1 cellular context compared by ENCODE assay signal in the genomic region with DNA sequence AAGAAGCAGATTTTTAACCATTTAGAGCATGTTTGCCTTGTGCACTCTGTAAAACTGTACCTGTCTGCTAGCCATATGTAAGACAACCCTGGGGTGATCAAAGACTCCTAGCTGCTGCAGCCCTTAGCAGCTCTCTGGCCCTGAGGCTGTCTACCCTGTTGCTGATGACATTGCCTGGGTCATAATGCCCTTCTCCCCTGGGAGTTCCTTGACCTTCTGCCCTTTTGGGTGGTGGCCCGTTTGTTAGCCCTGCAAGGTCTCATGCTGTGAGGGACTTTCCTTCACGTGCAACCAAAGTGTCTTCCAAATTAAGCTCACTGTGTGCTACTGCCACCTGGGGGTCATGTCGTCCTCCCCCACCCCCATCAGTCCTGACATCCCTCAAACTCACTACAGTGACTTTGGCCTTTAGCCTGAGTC.
TF ChIP-seq lines count a peak whose summit lies in the region.

No MANE protein-coding gene starts in this region.

TF ChIP-seq in K562, 482 proteins besides CTCF, POLR2A, EP300 and RAD21:
- peak; percentile 20; the same call in 1 of the 2 replicates for TF ChIP-seq PBX2 (CRISPR knock-in tag; IDR thresholded peaks at IDR 0.05; ENCODE audit: low read depth)
- TF ChIP-seq PBX2 (tag; conservative IDR thresholded peaks at IDR 0.05; ENCODE audit: low read depth), result no peak
- TF ChIP-seq ZNF184 (CRISPR knock-in tag; IDR thresholded peaks at IDR 0.05), result 0 out of 2 replicates have a peak, but pooled peaks have one; percentile 2
- TF ChIP-seq ZNF507 (tag; conservative IDR thresholded peaks at IDR 0.05), result no peak
- TF ChIP-seq, protein P1, sequence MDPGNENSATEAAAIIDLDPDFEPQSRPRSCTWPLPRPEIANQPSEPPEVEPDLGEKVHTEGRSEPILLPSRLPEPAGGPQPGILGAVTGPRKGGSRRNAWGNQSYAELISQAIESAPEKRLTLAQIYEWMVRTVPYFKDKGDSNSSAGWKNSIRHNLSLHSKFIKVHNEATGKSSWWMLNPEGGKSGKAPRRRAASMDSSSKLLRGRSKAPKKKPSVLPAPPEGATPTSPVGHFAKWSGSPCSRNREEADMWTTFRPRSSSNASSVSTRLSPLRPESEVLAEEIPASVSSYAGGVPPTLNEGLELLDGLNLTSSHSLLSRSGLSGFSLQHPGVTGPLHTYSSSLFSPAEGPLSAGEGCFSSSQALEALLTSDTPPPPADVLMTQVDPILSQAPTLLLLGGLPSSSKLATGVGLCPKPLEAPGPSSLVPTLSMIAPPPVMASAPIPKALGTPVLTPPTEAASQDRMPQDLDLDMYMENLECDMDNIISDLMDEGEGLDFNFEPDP (CRISPR knock-in tag; IDR thresholded peaks at IDR 0.05), result no peak
- TF ChIP-seq ZNF282 (CRISPR knock-in tag; IDR thresholded peaks at IDR 0.05), result peak; percentile 81; the same call in 1 of the 2 replicates
- peak; percentile 82 for TF ChIP-seq BHLHE40 (IDR thresholded peaks at IDR 0.05; ENCODE audit: low read length)
- TF ChIP-seq ZNF174 (CRISPR knock-in tag; IDR thresholded peaks at IDR 0.05), result no peak
- no peak for TF ChIP-seq SREBF1 (IDR thresholded peaks at IDR 0.05; ENCODE audit: borderline replicate concordance, low read depth, low read length)
- TF ChIP-seq MYBL2 (IDR thresholded peaks at IDR 0.05; ENCODE audit: low read depth), result no peak
- 0 out of 2 replicates have a peak, but pooled peaks have one; percentile 66 for TF ChIP-seq MYBL2 (CRISPR knock-in tag; IDR thresholded peaks at IDR 0.05; ENCODE audit: borderline replicate concordance)
- no peak for TF ChIP-seq NFXL1 (CRISPR knock-in tag; IDR thresholded peaks at IDR 0.05)
- no peak for TF ChIP-seq ZNF121 (CRISPR knock-in tag; conservative IDR thresholded peaks at IDR 0.05)
- TF ChIP-seq, protein P2, sequence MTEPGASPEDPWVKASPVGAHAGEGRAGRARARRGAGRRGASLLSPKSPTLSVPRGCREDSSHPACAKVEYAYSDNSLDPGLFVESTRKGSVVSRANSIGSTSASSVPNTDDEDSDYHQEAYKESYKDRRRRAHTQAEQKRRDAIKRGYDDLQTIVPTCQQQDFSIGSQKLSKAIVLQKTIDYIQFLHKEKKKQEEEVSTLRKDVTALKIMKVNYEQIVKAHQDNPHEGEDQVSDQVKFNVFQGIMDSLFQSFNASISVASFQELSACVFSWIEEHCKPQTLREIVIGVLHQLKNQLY (CRISPR knock-in tag; conservative IDR thresholded peaks at IDR 0.05), result 0 out of 4 replicates have a peak, but pooled peaks of 1 of the 2 experiments have one; percentile 63
- TF ChIP-seq, protein P3, sequence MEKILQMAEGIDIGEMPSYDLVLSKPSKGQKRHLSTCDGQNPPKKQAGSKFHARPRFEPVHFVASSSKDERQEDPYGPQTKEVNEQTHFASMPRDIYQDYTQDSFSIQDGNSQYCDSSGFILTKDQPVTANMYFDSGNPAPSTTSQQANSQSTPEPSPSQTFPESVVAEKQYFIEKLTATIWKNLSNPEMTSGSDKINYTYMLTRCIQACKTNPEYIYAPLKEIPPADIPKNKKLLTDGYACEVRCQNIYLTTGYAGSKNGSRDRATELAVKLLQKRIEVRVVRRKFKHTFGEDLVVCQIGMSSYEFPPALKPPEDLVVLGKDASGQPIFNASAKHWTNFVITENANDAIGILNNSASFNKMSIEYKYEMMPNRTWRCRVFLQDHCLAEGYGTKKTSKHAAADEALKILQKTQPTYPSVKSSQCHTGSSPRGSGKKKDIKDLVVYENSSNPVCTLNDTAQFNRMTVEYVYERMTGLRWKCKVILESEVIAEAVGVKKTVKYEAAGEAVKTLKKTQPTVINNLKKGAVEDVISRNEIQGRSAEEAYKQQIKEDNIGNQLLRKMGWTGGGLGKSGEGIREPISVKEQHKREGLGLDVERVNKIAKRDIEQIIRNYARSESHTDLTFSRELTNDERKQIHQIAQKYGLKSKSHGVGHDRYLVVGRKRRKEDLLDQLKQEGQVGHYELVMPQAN (IDR thresholded peaks at IDR 0.05; ENCODE audit: borderline replicate concordance), result no peak
- 0 out of 2 replicates have a peak, but pooled peaks have one; percentile 77 for TF ChIP-seq ZC3H4 (CRISPR knock-in tag; IDR thresholded peaks at IDR 0.05; ENCODE audit: borderline replicate concordance)
- no peak for TF ChIP-seq ZBTB49 (CRISPR knock-in tag; IDR thresholded peaks at IDR 0.05; ENCODE audit: borderline replicate concordance)
- TF ChIP-seq MAFF (IDR thresholded peaks at IDR 0.05; ENCODE audit: low read length), result no peak
- no peak for TF ChIP-seq E2F8 (IDR thresholded peaks at IDR 0.05; ENCODE audit: low read depth, partially characterized antibody)
- peak; percentile 21; the same call in 1 of the 2 replicates for TF ChIP-seq STAG1 (CRISPR knock-in tag; IDR thresholded peaks at IDR 0.05; ENCODE audit: borderline replicate concordance)
- TF ChIP-seq SMC3 (conservative IDR thresholded peaks at IDR 0.05; ENCODE audit: insufficient read depth, low read depth, low read length), result peak; percentile 45
- TF ChIP-seq IRF2 (CRISPR knock-in tag; IDR thresholded peaks at IDR 0.05), result peak; percentile 64; the same call in 1 of the 2 replicates
- TF ChIP-seq NR4A1 (CRISPR knock-in tag; IDR thresholded peaks at IDR 0.05), result no peak
- TF ChIP-seq NR4A1 (tag; IDR thresholded peaks at IDR 0.05), result no peak
- no peak for TF ChIP-seq TCFL5 (CRISPR knock-in tag; conservative IDR thresholded peaks at IDR 0.05)
- TF ChIP-seq ZNF740 (CRISPR knock-in tag; IDR thresholded peaks at IDR 0.05), result 0 out of 2 replicates have a peak, but pooled peaks have one; percentile 35
- no peak for TF ChIP-seq ZNF740 (tag; IDR thresholded peaks at IDR 0.05)
